Comparison of ENCODE assay signal across 17 cellular contexts in genomic region chr18:31255953-31256352, GRCh38.
A peak's percentile ranks its signal among the peaks of the same experiment; 100 is the strongest.
DNase-seq lines count a peak whose midpoint lies in the region; ATAC-seq and TF ChIP-seq lines count a peak whose summit lies in the region.
"Had no signal": no experiment of that assay in that cellular context is flagged by ENCODE, and none has a peak within 500 bp of the region (broad histone marks: within the 10 kb centered on the region; RNA-seq: fewer than 3 reads in every experiment).

No MANE protein-coding gene starts in this region.

- CTCF ChIA-PET in RWPE1 (lab: Yijun Ruan, JAX): no interaction called here

- intact Hi-C loops in esophagus squamous epithelium (cut with DNase I) (no loop called here), vagina (cut with DNase I) (no loop called here)

- H3K4me3 ChIP-seq in esophagus squamous epithelium (peak overlapping the region in 2 of 4 donors; percentile 15 to 18), vagina (no peak overlapping the region)

- H3K36me3 ChIP-seq in esophagus squamous epithelium: no peaks in the 10 kb centered on the region
- H3K36me3 ChIP-seq in vagina: no peaks in the 10 kb centered on the region
- H3K36me3 ChIP-seq: BE2C had no signal

- peak; percentile 58 for ATAC-seq in GM19324 (IDR thresholded peaks at IDR 0.05; ENCODE audit: low FRiP score, unreplicated experiment)
- ATAC-seq: CD8-positive, alpha-beta T cell; HepG2; PC-3 had no signal

- WGBS in esophagus squamous epithelium, 2 donors: 27 to 38% methylated on average over 1 of the region's 1 CpG

- POLR2A ChIA-PET in RWPE1 (lab: Yijun Ruan, JAX; ENCODE audit: low non-redundant PET): no interaction called here

- peaks cover 9 to 28% (median 9%) of the 10 kb centered on the region in 3 donors for H3K4me1 ChIP-seq in esophagus squamous epithelium
- H3K4me1 ChIP-seq in vagina: peaks cover 9% of the 10 kb centered on the region
- H3K4me1 ChIP-seq: BE2C had no signal

- peak; percentile 38 for DNase-seq in RWPE1 (ENCODE audit: low spot score)
- no peak for DNase-seq in esophagus squamous epithelium (lab: John Stamatoyannopoulos, UW)
- no peak for DNase-seq in vagina (ENCODE audit: extremely low spot score in 2 of 2)
- DNase-seq in COLO668 (lab: John Stamatoyannopoulos, UW; ENCODE audit: unreplicated experiment): no peak
- DNase-seq in Kasumi-1 (lab: John Stamatoyannopoulos, UW): no peak
- no peak for DNase-seq in activated T-cell treated with anti-CD3 and anti-CD28 coated beads, Interleukin-2, amount 50 U/mL, for 1 hour
- DNase-seq: BE2C; CD8-positive, alpha-beta T cell; GF-D8; NCI-H1436 treated with DMSO at 0.1 percent for 48 hours; NCI-H2081 treated with DMSO at 0.1 percent for 48 hours; NCI-H526 treated with DMSO at 0.1 percent for 48 hours; PC-3; SK-N-SH; T-helper 1 cell had no signal

- H3K27ac ChIP-seq in RWPE1: no peak overlapping the region; the same call in 1 of the 2 replicates
- peak overlapping the region; percentile 75 to 90 (median 79) for H3K27ac ChIP-seq in esophagus squamous epithelium
- peak overlapping the region; percentile 43 for H3K27ac ChIP-seq in vagina

- TF ChIP-seq CTCF in RWPE1 (conservative IDR thresholded peaks at IDR 0.05; ENCODE audit: low read depth) (no peak), esophagus squamous epithelium (IDR thresholded peaks at IDR 0.05) (no peak), vagina (IDR thresholded peaks at IDR 0.05) (no peak)

- H3K27me3 ChIP-seq in esophagus squamous epithelium (no peaks in the 10 kb centered on the region), vagina (no peaks in the 10 kb centered on the region)
- H3K27me3 ChIP-seq: BE2C had no signal

- TF ChIP-seq POLR2A in esophagus squamous epithelium (IDR thresholded peaks at IDR 0.05) (no peak), vagina (IDR thresholded peaks at IDR 0.05) (no peak)

- no peaks in the 10 kb centered on the region for H3K9me3 ChIP-seq in esophagus squamous epithelium
- H3K9me3 ChIP-seq in vagina: no peaks in the 10 kb centered on the region
- H3K9me3 ChIP-seq: BE2C, SK-N-SH had no signal
